In genomic region chr6:142820336-142821016, GRCh38 we compare ENCODE assay signal across 11 cellular contexts.
DNase-seq lines count a peak whose midpoint lies in the region; ATAC-seq, FAIRE-seq and TF ChIP-seq lines count a peak whose summit lies in the region.
"Had no signal": no experiment of that assay in that cellular context is flagged by ENCODE, and none has a peak within 500 bp of the region (broad histone marks: within the 10 kb centered on the region; RNA-seq: fewer than 3 reads in every experiment).

No MANE protein-coding gene starts in this region.

- no peaks in the 10 kb centered on the region for H3K9me3 ChIP-seq in A549
- H3K9me3 ChIP-seq in astrocyte (ENCODE audit: insufficient read depth, low read depth, low read length): no peaks in the 10 kb centered on the region
- H3K9me3 ChIP-seq in mucosa of rectum (ENCODE audit: control insufficient read depth in 2 of 2, low read length in 2 of 2): no peaks in the 10 kb centered on the region

- TF ChIP-seq CTCF in A549 (IDR thresholded peaks at IDR 0.05) (no peak), astrocyte (IDR thresholded peaks at IDR 0.05; ENCODE audit: insufficient read depth, low read depth, low read length) (no peak)

- no peak overlapping the region for H2AFZ ChIP-seq in astrocyte (ENCODE audit: low read depth, low read length)

- no peak overlapping the region for H3K4me3 Mint-ChIP-seq in astrocyte (ENCODE audit: unreplicated experiment)

- no peak for TF ChIP-seq POLR2A in A549 (IDR thresholded peaks at IDR 0.05; ENCODE audit: low read length)

- H3K27ac ChIP-seq in A549 (no peak overlapping the region), astrocyte (ENCODE audit: low read depth, low read length) (peak overlapping the region; percentile 38), mucosa of rectum (ENCODE audit: low read depth in 2 of 2, low read length in 2 of 2) (peak overlapping the region; percentile 40 to 41)

- 66% methylated on average over 4 of the region's 4 CpGs for WGBS in A549 (ENCODE audit: missing lambda C conversion rate)

- CTCF ChIA-PET in A549 (lab: Yijun Ruan, JAX): interaction anchor here (0.6 kb wide), 1 partner anchor 12 kb away, joined by 4 read pairs; no protein-coding TSS in a partner anchor

- H3K4me1 Mint-ChIP-seq in astrocyte (ENCODE audit: low read depth, unreplicated experiment): peaks cover 6% of the 10 kb centered on the region

- DNase-seq in A549 (ENCODE audit: low read depth in 1 of 2, low spot score in 1 of 2) (no peak), astrocyte (ENCODE audit: low read depth) (no peak), RCC 7860 (ENCODE audit: low spot score) (no peak), urothelium cell line (ENCODE audit: low spot score) (no peak)
- DNase-seq in Jurkat, Clone E6-1 (ENCODE audit: low read depth, low spot score): no peak
- DNase-seq: left colon, NCI-H1436 treated with DMSO at 0.1 percent for 48 hours, substantia nigra had no signal

- H3K4me1 ChIP-seq in A549: peaks cover 22% of the 10 kb centered on the region
- H3K4me1 ChIP-seq in astrocyte (ENCODE audit: insufficient read depth, low read length): peaks cover 15% of the 10 kb centered on the region
- peaks cover 7% of the 10 kb centered on the region in 2 donors for H3K4me1 ChIP-seq in mucosa of rectum (ENCODE audit: control insufficient read depth in 2 of 2, insufficient read depth in 2 of 2, low read length in 2 of 2)

- no peaks in the 10 kb centered on the region for H3K27me3 ChIP-seq in astrocyte (ENCODE audit: insufficient read depth, low read length)
- H3K27me3 ChIP-seq in mucosa of rectum (ENCODE audit: control insufficient read depth in 2 of 2, insufficient read depth in 2 of 2, low read length in 2 of 2): no peaks in the 10 kb centered on the region

- no peak for FAIRE-seq in A549 (lab: Jason Lieb, UNC)
- no peak for FAIRE-seq in astrocyte (lab: Jason Lieb, UNC)
- FAIRE-seq in RCC 7860 (lab: Jason Lieb, UNC): no peak
- no peak for FAIRE-seq in urothelium cell line (lab: Jason Lieb, UNC)

- no peaks in the 10 kb centered on the region for H3K36me3 ChIP-seq in astrocyte (ENCODE audit: insufficient read depth, low read length)
- H3K36me3 ChIP-seq in mucosa of rectum (ENCODE audit: control insufficient read depth in 2 of 2, insufficient read depth in 2 of 2, low read length in 2 of 2): no peaks in the 10 kb centered on the region

- no peaks in the 10 kb centered on the region for H3K27me3 Mint-ChIP-seq in astrocyte (ENCODE audit: low read depth, unreplicated experiment)

- no peaks in the 10 kb centered on the region for H3K9me3 Mint-ChIP-seq in astrocyte (ENCODE audit: unreplicated experiment)

- no peaks in the 10 kb centered on the region for H4K20me1 ChIP-seq in astrocyte (ENCODE audit: insufficient read depth, low read length)

- H3K9ac ChIP-seq in astrocyte (ENCODE audit: low read length) (peak overlapping the region; percentile 62), mucosa of rectum (ENCODE audit: low read depth in 1 of 2, low read length in 2 of 2) (peak overlapping the region in 1 of 2 donors; percentile 61)

- no peak for ATAC-seq in A549
- no peak for ATAC-seq in GM21737 (IDR thresholded peaks at IDR 0.05; ENCODE audit: unreplicated experiment)
- no peak for ATAC-seq in HG02623 (IDR thresholded peaks at IDR 0.05; ENCODE audit: unreplicated experiment)

- H3K4me3 ChIP-seq in A549 (no peak overlapping the region), astrocyte (ENCODE audit: insufficient read depth, low read depth, low read length) (peak overlapping the region; percentile 25), mucosa of rectum (ENCODE audit: low read length in 2 of 2) (peak overlapping the region; percentile 43 to 75)
- peak overlapping the region; percentile 53 for H3K4me3 ChIP-seq in Jurkat, Clone E6-1 (ENCODE audit: low read length)

- H3K36me3 Mint-ChIP-seq in astrocyte (ENCODE audit: low read depth, unreplicated experiment): peaks cover 3% of the 10 kb centered on the region

- peaks cover 48% of the 10 kb centered on the region for H3K79me2 ChIP-seq in astrocyte (ENCODE audit: insufficient read depth, low read length)

- peak overlapping the region; percentile 58 for H3K4me2 ChIP-seq in A549
- H3K4me2 ChIP-seq in astrocyte (ENCODE audit: low read length): peak overlapping the region; percentile 79

- no peak overlapping the region for H3K27ac Mint-ChIP-seq in astrocyte (ENCODE audit: unreplicated experiment)

- no peak for TF ChIP-seq RAD21 in A549 (conservative IDR thresholded peaks at IDR 0.05 in 1 of 2, IDR thresholded peaks at IDR 0.05 in 1 of 2)

- POLR2A ChIA-PET in A549 (lab: Yijun Ruan, JAX): no interaction called here

- TF ChIP-seq EP300 in A549 (IDR thresholded peaks at IDR 0.05): no peak

TF ChIP-seq in A549, 52 proteins besides CTCF, POLR2A, EP300 and RAD21:
- TF ChIP-seq KDM5A (IDR thresholded peaks at IDR 0.05): no peak
- no peak for TF ChIP-seq HOXA7 (CRISPR knock-in tag; IDR thresholded peaks at IDR 0.05)
- TF ChIP-seq MAX (IDR thresholded peaks at IDR 0.05): no peak
- no peak for TF ChIP-seq E2F6 (IDR thresholded peaks at IDR 0.05; ENCODE audit: borderline replicate concordance, low read depth)
- TF ChIP-seq SREBF2 (IDR thresholded peaks at IDR 0.05): no peak
- TF ChIP-seq EHF (CRISPR knock-in tag; IDR thresholded peaks at IDR 0.05): no peak
- no peak for TF ChIP-seq ZNF302 (CRISPR knock-in tag; IDR thresholded peaks at IDR 0.05)
- TF ChIP-seq PBX3 (IDR thresholded peaks at IDR 0.05): no peak
- no peak for TF ChIP-seq TP53 (CRISPR knock-in tag; IDR thresholded peaks at IDR 0.05)
- TF ChIP-seq HEYL (CRISPR knock-in tag; IDR thresholded peaks at IDR 0.05): no peak
- TF ChIP-seq CBX2 (IDR thresholded peaks at IDR 0.05; ENCODE audit: borderline replicate concordance, low read depth): no peak

Comparison
In these comparisons a context has a peak if more than half of its experiments do, and no peak if none do; other contexts are left out.
1. H3K27ac ChIP-seq: peak in astrocyte (single experiment) and mucosa of rectum (2 of 2); none in A549 (0 of 2).